In genomic region chr9:133164209-133164590, GRCh38 we compare ENCODE assay signal across 8 cellular contexts. TPM values are rescaled to one million over a fixed set of nuclear protein-coding genes. Genes with fewer than 3 reads are reported as not detected.
A peak's percentile ranks its signal among the peaks of the same experiment; 100 is the strongest.
DNase-seq lines count a peak whose midpoint lies in the region; ATAC-seq and TF ChIP-seq lines count a peak whose summit lies in the region.

No MANE protein-coding gene starts in this region.

- peaks cover 12% of the 10 kb centered on the region for H3K27me3 ChIP-seq in gastroesophageal sphincter

- H3K9me3 ChIP-seq in gastroesophageal sphincter: no peaks in the 10 kb centered on the region

- no peak for TF ChIP-seq CTCF in GM20000 (IDR thresholded peaks at IDR 0.05; ENCODE audit: extremely low read depth, missing control alignments)
- TF ChIP-seq CTCF in WI38 (IDR thresholded peaks at IDR 0.05; ENCODE audit: low read depth, low read length): no peak
- no peak for TF ChIP-seq CTCF in gastroesophageal sphincter (IDR thresholded peaks at IDR 0.05)

- DNase-seq in GM20000 (ENCODE audit: low spot score): peak; percentile 24
- DNase-seq in DMS153 treated with DMSO at 0.1 percent for 48 hours (lab: John Stamatoyannopoulos, UW; ENCODE audit: unreplicated experiment): no peak
- no peak for DNase-seq in NCI-H1092 treated with DMSO at 0.1 percent for 48 hours (lab: John Stamatoyannopoulos, UW)
- no peak for DNase-seq in superior temporal gyrus (ENCODE audit: extremely low spot score)

- no peak for ATAC-seq in gastroesophageal sphincter
- ATAC-seq in GM21447 (IDR thresholded peaks at IDR 0.05; ENCODE audit: unreplicated experiment): no peak

- WGBS in gastroesophageal sphincter (ENCODE audit: low coverage in 1 of 2), 2 donors: 80 to 100% methylated on average over 1 to 3 of the region's 13 CpGs

- peak overlapping the region in 3 of 4 donors; percentile 67 to 85 (median 74) for H3K27ac ChIP-seq in gastroesophageal sphincter
- peak overlapping the region in 16 of 21 experiments; percentile 34 to 88 (median 74) for H3K27ac ChIP-seq in skin epidermis

- no peak for TF ChIP-seq POLR2A in gastroesophageal sphincter (IDR thresholded peaks at IDR 0.05)

- TF ChIP-seq EP300 in gastroesophageal sphincter (IDR thresholded peaks at IDR 0.05): no peak

- peaks cover 0 to 14% of the 10 kb centered on the region in 2 donors for H3K36me3 ChIP-seq in gastroesophageal sphincter

- H3K4me3 ChIP-seq in WI38 (ENCODE audit: low read depth, low read length): peak overlapping the region; percentile 56
- H3K4me3 ChIP-seq in gastroesophageal sphincter: peak overlapping the region; percentile 58 to 80
- peak overlapping the region; percentile 44 to 66 (median 51) for H3K4me3 ChIP-seq in skin epidermis

- peaks cover 0 to 42% (median 15%) of the 10 kb centered on the region in 3 donors for H3K4me1 ChIP-seq in gastroesophageal sphincter

RNA-seq across cellular contexts. Expression of gene GBGT1, which starts 0.5 kb away (rescaled TPM):
- total RNA-seq in gastroesophageal sphincter: 10 to 100 TPM; 11.3 to 18.0 (median 15.6) TPM

RNA-seq across cellular contexts. Expression of gene RALGDS, which starts 43.2 kb away (rescaled TPM):
- total RNA-seq in gastroesophageal sphincter: 10 to 100 TPM; 44.8 to 53.0 (median 49.8) TPM

RNA-seq across cellular contexts. Expression of gene OBP2B, which starts 44.9 kb away (rescaled TPM):
- total RNA-seq in gastroesophageal sphincter: not detected
